1 cellular context compared by ENCODE assay signal in genomic region chr11:86205415-86206268, GRCh38.
TF ChIP-seq lines count a peak whose summit lies in the region.

No MANE protein-coding gene starts in this region.

TF ChIP-seq in HepG2, 621 proteins besides CTCF, POLR2A, EP300 and RAD21 (continues in another document):
- TF ChIP-seq ZHX2 (IDR thresholded peaks at IDR 0.05; ENCODE audit: low read depth): no peak
- TF ChIP-seq ZHX2 (CRISPR knock-in tag; IDR thresholded peaks at IDR 0.05; ENCODE audit: borderline replicate concordance): no peak
- TF ChIP-seq ZNF644 (CRISPR knock-in tag; IDR thresholded peaks at IDR 0.05; ENCODE audit: low read depth): peak; percentile 27; the same call in 1 of the 2 replicates
- TF ChIP-seq TEAD3 (CRISPR knock-in tag; optimal IDR thresholded peaks at IDR 0.05; ENCODE audit: borderline replicate concordance): peak; percentile 98
- TF ChIP-seq HOMEZ (CRISPR knock-in tag; IDR thresholded peaks at IDR 0.05; ENCODE audit: low read depth): peak; percentile 19; the same call in 1 of the 2 replicates
- TF ChIP-seq ZNF484 (CRISPR knock-in tag; IDR thresholded peaks at IDR 0.05; ENCODE audit: borderline replicate concordance, low read depth): no peak
- 0 out of 2 replicates have a peak, but pooled peaks have one; percentile 22 for TF ChIP-seq NCOA2 (CRISPR knock-in tag; IDR thresholded peaks at IDR 0.05)
- 0 out of 2 replicates have a peak, but pooled peaks have one; percentile 20 for TF ChIP-seq ZMYM4 (CRISPR knock-in tag; IDR thresholded peaks at IDR 0.05)
- no peak for TF ChIP-seq ZEB1 (IDR thresholded peaks at IDR 0.05; ENCODE audit: insufficient replicate concordance, low read depth)
- TF ChIP-seq SP4 (CRISPR knock-in tag; IDR thresholded peaks at IDR 0.05): no peak
- peak; percentile 60; the same call in 1 of the 2 replicates for TF ChIP-seq ZGPAT (CRISPR knock-in tag; IDR thresholded peaks at IDR 0.05)
- 0 out of 2 replicates have a peak, but pooled peaks have one; percentile 51 for TF ChIP-seq RCOR2 (CRISPR knock-in tag; IDR thresholded peaks at IDR 0.05)
- TF ChIP-seq CSRNP1 (CRISPR knock-in tag; IDR thresholded peaks at IDR 0.05): no peak
- 0 out of 2 replicates have a peak, but pooled peaks have one; percentile 20 for TF ChIP-seq ZNF264 (CRISPR knock-in tag; IDR thresholded peaks at IDR 0.05)
- no peak for TF ChIP-seq PCBP1 (IDR thresholded peaks at IDR 0.05; ENCODE audit: borderline replicate concordance, low read depth, low read length)
- no peak for TF ChIP-seq ATF6 (CRISPR knock-in tag; conservative IDR thresholded peaks at IDR 0.05)
- TF ChIP-seq ARHGAP35 (CRISPR knock-in tag; IDR thresholded peaks at IDR 0.05; ENCODE audit: borderline replicate concordance): no peak
- no peak for TF ChIP-seq ZNF138 (CRISPR knock-in tag; IDR thresholded peaks at IDR 0.05; ENCODE audit: low read depth)
- TF ChIP-seq TFAP4 (IDR thresholded peaks at IDR 0.05; ENCODE audit: borderline replicate concordance, low read depth): peak; percentile 62
- TF ChIP-seq GPN1 (CRISPR knock-in tag; IDR thresholded peaks at IDR 0.05; ENCODE audit: borderline replicate concordance): no peak
- no peak for TF ChIP-seq UBTF (CRISPR knock-in tag; IDR thresholded peaks at IDR 0.05)
- no peak for TF ChIP-seq TFDP2 (CRISPR knock-in tag; IDR thresholded peaks at IDR 0.05)
- no peak for TF ChIP-seq RFX5 (IDR thresholded peaks at IDR 0.05; ENCODE audit: low read depth, low read length)
- no peak for TF ChIP-seq MYNN (CRISPR knock-in tag; IDR thresholded peaks at IDR 0.05; ENCODE audit: low read depth)
- no peak for TF ChIP-seq ZNF263 (CRISPR knock-in tag; IDR thresholded peaks at IDR 0.05)
- no peak for TF ChIP-seq KLF13 (CRISPR knock-in tag; IDR thresholded peaks at IDR 0.05)
- TF ChIP-seq ARID5B (CRISPR knock-in tag; IDR thresholded peaks at IDR 0.05): peak; percentile 60
- 0 out of 2 replicates have a peak, but pooled peaks have one; percentile 34 for TF ChIP-seq ZNF292 (CRISPR knock-in tag; IDR thresholded peaks at IDR 0.05; ENCODE audit: borderline replicate concordance, low read depth)
- TF ChIP-seq SCMH1 (CRISPR knock-in tag; IDR thresholded peaks at IDR 0.05; ENCODE audit: borderline replicate concordance): no peak
- peak; percentile 33; the same call in 1 of the 2 replicates for TF ChIP-seq HOXA3 (CRISPR knock-in tag; IDR thresholded peaks at IDR 0.05)
- peak; percentile 32; the same call in 1 of the 2 replicates for TF ChIP-seq CREM (IDR thresholded peaks at IDR 0.05)
- no peak for TF ChIP-seq CREM (CRISPR knock-in tag; IDR thresholded peaks at IDR 0.05)
- no peak for TF ChIP-seq GATA4 (IDR thresholded peaks at IDR 0.05; ENCODE audit: borderline replicate concordance, low read depth)
- no peak for TF ChIP-seq IRF1 (CRISPR knock-in tag; IDR thresholded peaks at IDR 0.05; ENCODE audit: low read depth)
- no peak for TF ChIP-seq SRSF4 (IDR thresholded peaks at IDR 0.05; ENCODE audit: low read depth, low read length, poor library complexity, severe bottlenecking)
- no peak for TF ChIP-seq ZNF563 (CRISPR knock-in tag; IDR thresholded peaks at IDR 0.05)
